9 cellular contexts compared by ENCODE assay signal in the genomic region with DNA sequence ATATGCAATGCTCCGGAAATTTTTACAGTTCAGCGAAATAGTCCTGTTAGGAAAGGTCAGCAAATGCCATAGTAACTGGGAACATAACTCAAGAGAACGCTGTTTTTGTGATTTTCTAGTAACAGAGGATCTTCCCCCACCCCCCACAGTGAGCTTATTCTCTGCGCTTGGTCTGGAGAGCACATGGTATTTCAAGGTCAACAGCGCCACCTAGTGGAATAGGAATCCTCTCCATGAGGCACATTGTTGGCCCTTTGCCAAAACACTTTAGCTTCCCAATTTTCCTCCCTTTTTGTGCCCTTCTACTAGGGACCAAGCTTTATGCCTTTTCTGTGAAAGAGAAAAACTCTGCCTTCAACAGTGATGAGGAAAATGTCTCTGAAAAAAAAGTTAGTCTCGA. TPM values are rescaled to one million over a fixed set of nuclear protein-coding genes. Genes with fewer than 3 reads are reported as not detected.
DNase-seq lines count a peak whose midpoint lies in the region; ATAC-seq, FAIRE-seq and TF ChIP-seq lines count a peak whose summit lies in the region.
"Had no signal": no experiment of that assay in that cellular context is flagged by ENCODE, and none has a peak within 500 bp of the region (broad histone marks: within the 10 kb centered on the region; RNA-seq: fewer than 3 reads in every experiment).

No MANE protein-coding gene starts in this region.

- no peak overlapping the region for H3K4me3 ChIP-seq in KMS-11 (IDR thresholded peaks at IDR 0.05; ENCODE audit: insufficient read depth, low read depth, low read length)

- H3K27ac Mint-ChIP-seq in activated T-cell treated with anti-CD3 and anti-CD28 coated beads, Interleukin-2, amount 50 U/mL, for 24 hours, result no peak overlapping the region
- no peak overlapping the region for H3K27ac Mint-ChIP-seq in endothelial cell (ENCODE audit: unreplicated experiment)
- no peak overlapping the region for H3K27ac Mint-ChIP-seq in progenitor cell of endocrine pancreas
- H3K27ac Mint-ChIP-seq: stimulated activated naive CD8-positive, alpha-beta T cell treated with anti-CD3 and anti-CD28 coated beads, Interleukin-15, Interleukin-2, amounts not matched to agents 100 ng/mL and 50 ng/mL, for 24 hours had no signal

- no peaks in the 10 kb centered on the region for H4K20me1 ChIP-seq in KMS-11 (ENCODE audit: insufficient read depth)

- no peaks in the 10 kb centered on the region for H3K36me3 ChIP-seq in KMS-11 (ENCODE audit: insufficient read depth)

- H3K9me3 Mint-ChIP-seq in activated T-cell treated with anti-CD3 and anti-CD28 coated beads, Interleukin-2, amount 50 U/mL, for 24 hours, result peaks cover 11% of the 10 kb centered on the region
- H3K9me3 Mint-ChIP-seq in endothelial cell (ENCODE audit: unreplicated experiment) (peaks cover 10% of the 10 kb centered on the region), progenitor cell of endocrine pancreas (ENCODE audit: low read depth) (peaks cover 47% of the 10 kb centered on the region)

- H3K4me2 ChIP-seq in KMS-11, result no peak overlapping the region

- H3K27ac ChIP-seq in KMS-11, result no peak overlapping the region

- DNase-seq in activated T-cell treated with anti-CD3 and anti-CD28 coated beads, Interleukin-2, amount 50 U/mL, for 48 hours, result peak; percentile 23 to 26
- DNase-seq in activated T-cell treated with anti-CD3 and anti-CD28 coated beads, Interleukin-2, amount 50 U/mL, for 24 hours, result no peak
- DNase-seq in RCC 7860 (ENCODE audit: low spot score) (peak; percentile 44), endothelial cell (ENCODE audit: low spot score) (peak; percentile 13), progenitor cell of endocrine pancreas (ENCODE audit: low spot score, unreplicated experiment) (no peak)

- H3K27me3 ChIP-seq in KMS-11 (ENCODE audit: insufficient read depth, low read depth), result no peaks in the 10 kb centered on the region

- H3K36me3 Mint-ChIP-seq in activated T-cell treated with anti-CD3 and anti-CD28 coated beads, Interleukin-2, amount 50 U/mL, for 24 hours (ENCODE audit: low read depth), result no peaks in the 10 kb centered on the region
- H3K36me3 Mint-ChIP-seq in endothelial cell (ENCODE audit: low read depth, unreplicated experiment) (no peaks in the 10 kb centered on the region), progenitor cell of endocrine pancreas (ENCODE audit: insufficient read depth) (peaks cover 3% of the 10 kb centered on the region)

- no peaks in the 10 kb centered on the region for H3K4me1 Mint-ChIP-seq in activated T-cell treated with anti-CD3 and anti-CD28 coated beads, Interleukin-2, amount 50 U/mL, for 24 hours (ENCODE audit: low read depth)
- H3K4me1 Mint-ChIP-seq in endothelial cell (ENCODE audit: unreplicated experiment) (no peaks in the 10 kb centered on the region), progenitor cell of endocrine pancreas (ENCODE audit: low read depth) (no peaks in the 10 kb centered on the region)

- H2AFZ ChIP-seq in KMS-11 (ENCODE audit: low read depth), result no peak overlapping the region; the same call in 1 of the 2 replicates

- no peak for FAIRE-seq in RCC 7860 (lab: Jason Lieb, UNC)

- H3K9ac ChIP-seq in KMS-11, result no peak overlapping the region

- TF ChIP-seq CTCF in KMS-11 (conservative IDR thresholded peaks at IDR 0.05; ENCODE audit: low read depth, low read length) (peak; percentile 86), endothelial cell (IDR thresholded peaks at IDR 0.05; ENCODE audit: unreplicated experiment) (peak; percentile 50), progenitor cell of endocrine pancreas (IDR thresholded peaks at IDR 0.05; ENCODE audit: unreplicated experiment) (peak; percentile 9)

- H3K4me3 Mint-ChIP-seq in activated T-cell treated with anti-CD3 and anti-CD28 coated beads, Interleukin-2, amount 50 U/mL, for 24 hours, result no peak overlapping the region
- H3K4me3 Mint-ChIP-seq in endothelial cell (ENCODE audit: unreplicated experiment) (no peak overlapping the region), progenitor cell of endocrine pancreas (ENCODE audit: low read depth) (no peak overlapping the region)
- H3K4me3 Mint-ChIP-seq: stimulated activated naive CD8-positive, alpha-beta T cell treated with anti-CD3 and anti-CD28 coated beads, Interleukin-15, Interleukin-2, amounts not matched to agents 100 ng/mL and 50 ng/mL, for 24 hours had no signal

- no peaks in the 10 kb centered on the region for H3K79me2 ChIP-seq in KMS-11 (ENCODE audit: insufficient read depth, low read depth)

- no peaks in the 10 kb centered on the region for H3K27me3 Mint-ChIP-seq in activated T-cell treated with anti-CD3 and anti-CD28 coated beads, Interleukin-2, amount 50 U/mL, for 24 hours
- H3K27me3 Mint-ChIP-seq in endothelial cell (ENCODE audit: unreplicated experiment) (no peaks in the 10 kb centered on the region), progenitor cell of endocrine pancreas (no peaks in the 10 kb centered on the region)
- H3K27me3 Mint-ChIP-seq: stimulated activated naive CD8-positive, alpha-beta T cell treated with anti-CD3 and anti-CD28 coated beads, Interleukin-15, Interleukin-2, amounts not matched to agents 100 ng/mL and 50 ng/mL, for 24 hours had no signal

- no peak for ATAC-seq in HG02870 (IDR thresholded peaks at IDR 0.05; ENCODE audit: unreplicated experiment)
- ATAC-seq in HG03442 (IDR thresholded peaks at IDR 0.05; ENCODE audit: unreplicated experiment), result no peak

- H3K4me1 ChIP-seq in KMS-11 (ENCODE audit: low read depth, poor library complexity, severe bottlenecking), result no peaks in the 10 kb centered on the region

RNA-seq across cellular contexts. Expression of a gene that starts 13.2 kb away (rescaled TPM):
- not detected for total RNA-seq in endothelial cell (ENCODE audit: unreplicated experiment)
- total RNA-seq in progenitor cell of endocrine pancreas, result not detected in 2 replicates

RNA-seq across cellular contexts. Expression of a gene that starts 37.1 kb away (rescaled TPM):
- total RNA-seq in endothelial cell (ENCODE audit: unreplicated experiment), result not detected
- total RNA-seq in progenitor cell of endocrine pancreas, result not detected in 2 replicates

RNA-seq across cellular contexts. Expression of a gene that starts 43.4 kb away (rescaled TPM):
- not detected for total RNA-seq in endothelial cell (ENCODE audit: unreplicated experiment)
- not detected in 2 replicates for total RNA-seq in progenitor cell of endocrine pancreas

Comparison
In these comparisons a context has a peak if more than half of its experiments do, and no peak if none do; other contexts are left out.
1. DNase-seq: peak in activated T-cell treated with anti-CD3 and anti-CD28 coated beads, Interleukin-2, amount 50 U/mL, for 48 hours (2 of 2), RCC 7860 (single experiment) and endothelial cell (single experiment); none in activated T-cell treated with anti-CD3 and anti-CD28 coated beads, Interleukin-2, amount 50 U/mL, for 24 hours (single experiment) and progenitor cell of endocrine pancreas (single experiment).
2. CTCF ChIP-seq: peak in every context shown above with its lines; median percentile 86 in KMS-11; 50 in endothelial cell; 9 in progenitor cell of endocrine pancreas.